1 cellular context compared by ENCODE assay signal in the genomic region with DNA sequence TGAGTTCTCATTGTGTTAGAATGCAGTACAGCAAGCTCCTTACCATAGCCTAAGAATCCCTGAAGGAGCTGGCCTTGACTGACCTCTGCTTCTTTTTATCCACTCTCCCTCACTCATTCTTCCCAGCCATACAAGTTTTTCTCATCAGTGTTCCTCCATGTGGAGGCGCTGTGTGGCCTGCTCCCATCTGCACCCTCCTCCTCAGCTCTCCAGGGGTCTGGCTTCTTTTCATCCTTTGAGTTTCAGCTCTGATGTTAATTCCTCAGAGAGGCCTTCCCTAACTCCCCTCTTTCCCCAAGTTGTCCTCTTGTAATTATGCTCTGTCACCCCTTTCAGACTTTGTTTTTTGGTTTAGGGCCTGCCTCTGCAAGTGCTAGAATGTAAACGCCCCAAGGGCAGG.
TF ChIP-seq lines count a peak whose summit lies in the region.

No MANE protein-coding gene starts in this region.

TF ChIP-seq in GM23338, 12 proteins besides CTCF, POLR2A, EP300 and RAD21 (continued from another document):
- TF ChIP-seq ZNF462 (CRISPR knock-in tag; IDR thresholded peaks at IDR 0.05) (no peak), NANOG (IDR thresholded peaks at IDR 0.05; ENCODE audit: borderline replicate concordance) (no peak), ZNF331 (CRISPR knock-in tag; IDR thresholded peaks at IDR 0.05; ENCODE audit: low read depth) (no peak), ZNF114 (CRISPR knock-in tag; IDR thresholded peaks at IDR 0.05) (no peak), JUNB (IDR thresholded peaks at IDR 0.05; ENCODE audit: unreplicated experiment) (no peak), STAT1 (IDR thresholded peaks at IDR 0.05; ENCODE audit: unreplicated experiment) (no peak)
